ENCODE assay signal across 28 cellular contexts in genomic region chr2:10034333-10035052, GRCh38. TPM values are rescaled to one million over a fixed set of nuclear protein-coding genes. Genes with fewer than 3 reads are reported as not detected.
DNase-seq lines count a peak whose midpoint lies in the region; ATAC-seq and TF ChIP-seq lines count a peak whose summit lies in the region.
"Had no signal": no experiment of that assay in that cellular context is flagged by ENCODE, and none has a peak within 500 bp of the region (broad histone marks: within the 10 kb centered on the region; RNA-seq: fewer than 3 reads in every experiment).

No MANE protein-coding gene starts in this region.

- WGBS in sigmoid colon, 2 donors = 82 to 86% methylated on average over 12 of the region's 12 CpGs

- no peaks in the 10 kb centered on the region for H3K36me3 ChIP-seq in sigmoid colon

- intact Hi-C loops in natural killer cell (cut with micrococcal nuclease) = no loop called here
- intact Hi-C loops in sigmoid colon (cut with DNase I) = no loop called here

- H3K36me3 Mint-ChIP-seq in activated naive CD8-positive, alpha-beta T cell = no peaks in the 10 kb centered on the region
- H3K36me3 Mint-ChIP-seq in activated naive CD8-positive, alpha-beta T cell treated with anti-CD3 and anti-CD28 coated beads for 36 hours = no peaks in the 10 kb centered on the region
- no peaks in the 10 kb centered on the region for H3K36me3 Mint-ChIP-seq in activated T-helper 17 cell treated with anti-CD3 and anti-CD28 coated beads, Interleukin-2, amount 50 U/mL, for 72 hours (ENCODE audit: low read depth)
- H3K36me3 Mint-ChIP-seq in natural killer cell = no peaks in the 10 kb centered on the region
- H3K36me3 Mint-ChIP-seq: mesothelial cell of epicardium, naive B cell, type B pancreatic cell had no signal

- peaks cover 0 to 44% (median 41%) of the 10 kb centered on the region in 4 donors for H3K4me1 ChIP-seq in sigmoid colon

- no peak for TF ChIP-seq EP300 in sigmoid colon (IDR thresholded peaks at IDR 0.05)

- no peak for ATAC-seq in activated T-helper 17 cell treated with anti-CD3 and anti-CD28 coated beads, Interleukin-2, amount 50 U/mL, for 72 hours (replicated peaks)
- ATAC-seq in natural killer cell = no peak
- no peak for ATAC-seq in HG03159 (IDR thresholded peaks at IDR 0.05; ENCODE audit: unreplicated experiment)
- ATAC-seq: activated T-cell treated with anti-CD3 and anti-CD28 coated beads, Interleukin-2, amount 50 U/mL, for 4 hours; esophagus mucosa; left ventricle myocardium superior; psoas muscle had no signal

- H3K4me1 Mint-ChIP-seq in activated naive CD8-positive, alpha-beta T cell (ENCODE audit: low read depth) = peaks cover 15% of the 10 kb centered on the region
- H3K4me1 Mint-ChIP-seq in activated naive CD8-positive, alpha-beta T cell treated with anti-CD3 and anti-CD28 coated beads for 36 hours = peaks cover 16% of the 10 kb centered on the region
- peaks cover 16% of the 10 kb centered on the region for H3K4me1 Mint-ChIP-seq in activated T-helper 17 cell treated with anti-CD3 and anti-CD28 coated beads, Interleukin-2, amount 50 U/mL, for 72 hours
- peaks cover 33 to 56% of the 10 kb centered on the region in 2 donors for H3K4me1 Mint-ChIP-seq in natural killer cell

- H3K27me3 Mint-ChIP-seq in activated naive CD8-positive, alpha-beta T cell = no peaks in the 10 kb centered on the region
- no peaks in the 10 kb centered on the region for H3K27me3 Mint-ChIP-seq in activated naive CD8-positive, alpha-beta T cell treated with anti-CD3 and anti-CD28 coated beads for 36 hours
- no peaks in the 10 kb centered on the region for H3K27me3 Mint-ChIP-seq in activated T-helper 17 cell treated with anti-CD3 and anti-CD28 coated beads, Interleukin-2, amount 50 U/mL, for 72 hours
- no peaks in the 10 kb centered on the region for H3K27me3 Mint-ChIP-seq in natural killer cell (ENCODE audit: low read depth in 2 of 2)
- H3K27me3 Mint-ChIP-seq: naive B cell, type B pancreatic cell had no signal

- no peak for TF ChIP-seq CTCF in natural killer cell (IDR thresholded peaks at IDR 0.05)
- no peak for TF ChIP-seq CTCF in sigmoid colon (IDR thresholded peaks at IDR 0.05)

- DNase-seq in activated naive CD8-positive, alpha-beta T cell treated with anti-CD3 and anti-CD28 coated beads for 36 hours = no peak
- DNase-seq in natural killer cell (no peak), GOT3 (lab: John Stamatoyannopoulos, UW) (no peak), SHP77 treated with DMSO at 0.1 percent for 48 hours (lab: John Stamatoyannopoulos, UW) (no peak), sigmoid colon (no peak)
- DNase-seq: activated CD4-positive, alpha-beta T cell treated with anti-CD3 and anti-CD28 coated beads, Interleukin-2, amount 10 ng/mL, durations not matched to agents 24 days and 14 days; activated naive CD4-positive, alpha-beta T cell; activated T-cell treated with anti-CD3 and anti-CD28 coated beads, Interleukin-2, amount 50 U/mL, for 4 hours; AML-193; central memory CD4-positive, alpha-beta T cell; EL; H7; islet precursor cell; left ventricle myocardium superior; naive B cell; NCI-H1436; NCI-H2081; NCI-H524 treated with DMSO at 0.1 percent for 48 hours; NK-92 treated with Interleukin-12 subunit alpha and Interleukin-12 subunit beta, amount 100 ng/mL, for 24 hours; stimulated activated CD4-positive, alpha-beta T cell treated with anti-CD3 and anti-CD28 coated beads, Interleukin-4, amount 100 ng/mL, for 1 hour had no signal

- no peaks in the 10 kb centered on the region for H3K9me3 ChIP-seq in sigmoid colon
- H3K9me3 ChIP-seq: psoas muscle had no signal

- TF ChIP-seq POLR2A in sigmoid colon (IDR thresholded peaks at IDR 0.05) = no peak

- peak overlapping the region; percentile 22 for H3K27ac Mint-ChIP-seq in activated naive CD8-positive, alpha-beta T cell
- no peak overlapping the region for H3K27ac Mint-ChIP-seq in activated naive CD8-positive, alpha-beta T cell treated with anti-CD3 and anti-CD28 coated beads for 36 hours
- H3K27ac Mint-ChIP-seq in activated T-helper 17 cell treated with anti-CD3 and anti-CD28 coated beads, Interleukin-2, amount 50 U/mL, for 72 hours = peak overlapping the region; percentile 82
- peak overlapping the region; percentile 81 to 85 for H3K27ac Mint-ChIP-seq in natural killer cell
- H3K27ac Mint-ChIP-seq: activated CD4-positive, alpha-beta T cell treated with anti-CD3 and anti-CD28 coated beads, Interleukin-2, amount 10 ng/mL, durations not matched to agents 24 days and 14 days; mesothelial cell of epicardium; type B pancreatic cell had no signal

- H3K4me3 ChIP-seq in sigmoid colon = no peak overlapping the region
- H3K4me3 ChIP-seq: psoas muscle had no signal

- H3K27me3 ChIP-seq in sigmoid colon = no peaks in the 10 kb centered on the region

- H3K9me3 Mint-ChIP-seq in activated naive CD8-positive, alpha-beta T cell (ENCODE audit: low read depth) = no peaks in the 10 kb centered on the region
- H3K9me3 Mint-ChIP-seq in activated naive CD8-positive, alpha-beta T cell treated with anti-CD3 and anti-CD28 coated beads for 36 hours = no peaks in the 10 kb centered on the region
- no peaks in the 10 kb centered on the region for H3K9me3 Mint-ChIP-seq in activated T-helper 17 cell treated with anti-CD3 and anti-CD28 coated beads, Interleukin-2, amount 50 U/mL, for 72 hours
- no peaks in the 10 kb centered on the region for H3K9me3 Mint-ChIP-seq in natural killer cell
- H3K9me3 Mint-ChIP-seq: activated CD4-positive, alpha-beta T cell treated with anti-CD3 and anti-CD28 coated beads, Interleukin-2, amount 10 ng/mL, durations not matched to agents 24 days and 14 days; activated T-cell treated with anti-CD3 and anti-CD28 coated beads, Interleukin-2, amount 50 U/mL, for 4 hours; mesothelial cell of epicardium; naive B cell; type B pancreatic cell had no signal

- no peak overlapping the region for H3K4me3 Mint-ChIP-seq in activated naive CD8-positive, alpha-beta T cell
- no peak overlapping the region for H3K4me3 Mint-ChIP-seq in activated naive CD8-positive, alpha-beta T cell treated with anti-CD3 and anti-CD28 coated beads for 36 hours
- H3K4me3 Mint-ChIP-seq in activated T-helper 17 cell treated with anti-CD3 and anti-CD28 coated beads, Interleukin-2, amount 50 U/mL, for 72 hours = peak overlapping the region; percentile 51
- H3K4me3 Mint-ChIP-seq in natural killer cell = peak overlapping the region; percentile 52
- H3K4me3 Mint-ChIP-seq: activated CD4-positive, alpha-beta T cell treated with anti-CD3 and anti-CD28 coated beads, Interleukin-2, amount 10 ng/mL, durations not matched to agents 24 days and 14 days; activated T-cell treated with anti-CD3 and anti-CD28 coated beads, Interleukin-2, amount 50 U/mL, for 4 hours; mesothelial cell of epicardium; type B pancreatic cell had no signal

- H3K27ac ChIP-seq in sigmoid colon = no peak overlapping the region

RNA-seq across cellular contexts. Expression of gene KLF11, which starts 8.9 kb away (rescaled TPM):
- total RNA-seq in activated naive CD8-positive, alpha-beta T cell treated with anti-CD3 and anti-CD28 coated beads for 36 hours = 1 to 10 TPM; 3.7 to 3.9 TPM
- 1 to 10 TPM; 5.6 to 7.9 TPM for total RNA-seq in activated T-helper 17 cell treated with anti-CD3 and anti-CD28 coated beads, Interleukin-2, amount 50 U/mL, for 72 hours
- 10 to 100 TPM; 47.3 to 85.8 (median 49.3) TPM for total RNA-seq in natural killer cell
- 10 to 100 TPM; 18.5 to 41.3 (median 29.7) TPM for total RNA-seq in sigmoid colon
- polyA plus RNA-seq in sigmoid colon = 1 to 10 TPM; 3.9 to 7.2 (median 5.8) TPM

RNA-seq across cellular contexts. Expression of gene CYS1, which starts 45.7 kb away (rescaled TPM):
- not detected for total RNA-seq in activated naive CD8-positive, alpha-beta T cell treated with anti-CD3 and anti-CD28 coated beads for 36 hours
- total RNA-seq in activated T-helper 17 cell treated with anti-CD3 and anti-CD28 coated beads, Interleukin-2, amount 50 U/mL, for 72 hours = under 1 TPM in 1 of 2 donors, not detected in 1; 0.09 TPM
- not detected for total RNA-seq in natural killer cell
- 10 to 100 TPM in 2 of 4 donors, 1 to 10 TPM in 2; 7.5 to 24.6 (median 9.6) TPM for total RNA-seq in sigmoid colon
- 1 to 10 TPM in 1 of 3 donors, under 1 TPM in 2; 0.46 to 1.8 (median 0.83) TPM for polyA plus RNA-seq in sigmoid colon
- total RNA-seq: A673 had no signal

Comparison
In these comparisons a context has a peak if more than half of its experiments do, and no peak if none do; other contexts are left out.
1. H3K4me3 Mint-ChIP-seq: peak in activated T-helper 17 cell treated with anti-CD3 and anti-CD28 coated beads, Interleukin-2, amount 50 U/mL, for 72 hours (single experiment) and natural killer cell (single experiment); none in activated naive CD8-positive, alpha-beta T cell (single experiment) and activated naive CD8-positive, alpha-beta T cell treated with anti-CD3 and anti-CD28 coated beads for 36 hours (single experiment).
2. RNA of gene CYS1, which starts 45.7 kb away (total RNA-seq): 7.5 to 24.6 TPM in sigmoid colon; 0.09 TPM in activated T-helper 17 cell treated with anti-CD3 and anti-CD28 coated beads, Interleukin-2, amount 50 U/mL, for 72 hours, not detected in activated naive CD8-positive, alpha-beta T cell treated with anti-CD3 and anti-CD28 coated beads for 36 hours and not detected in natural killer cell; every median in the first group is over 4 times any median in the second.